ENCODE assay signal across 9 cellular contexts in genomic region chr12:47739959-47740358, GRCh38. TPM values are rescaled to one million over a fixed set of nuclear protein-coding genes. Genes with fewer than 3 reads are reported as not detected.
A peak's percentile ranks its signal among the peaks of the same experiment; 100 is the strongest.
DNase-seq lines count a peak whose midpoint lies in the region; ATAC-seq and TF ChIP-seq lines count a peak whose summit lies in the region.
"Had no signal": no experiment of that assay in that cellular context is flagged by ENCODE, and none has a peak within 500 bp of the region (broad histone marks: within the 10 kb centered on the region; RNA-seq: fewer than 3 reads in every experiment).

No MANE protein-coding gene starts in this region.

- H3K27ac ChIP-seq in brain microvascular endothelial cell, result no peak overlapping the region

- no peaks in the 10 kb centered on the region for H3K36me3 ChIP-seq in brain microvascular endothelial cell (replicated peaks)

- H3K27ac Mint-ChIP-seq in T-helper 17 cell, result peak overlapping the region; percentile 57
- H3K27ac Mint-ChIP-seq in naive B cell, result peak overlapping the region in 4 of 6 donors; percentile 16 to 90 (median 86)

- TF ChIP-seq CTCF in brain microvascular endothelial cell (IDR thresholded peaks at IDR 0.05; ENCODE audit: low read depth, low read length, missing control alignments), result no peak

- no peaks in the 10 kb centered on the region for H3K27me3 ChIP-seq in brain microvascular endothelial cell (replicated peaks)

- H3K4me1 Mint-ChIP-seq in T-helper 17 cell (peaks cover 28% of the 10 kb centered on the region), naive B cell (peaks cover 32 to 52% (median 42%) of the 10 kb centered on the region in 3 donors)

- DNase-seq in T-helper 17 cell (no peak), naive B cell (no peak), C1 segment of cervical spinal cord (lab: John Stamatoyannopoulos, UW) (no peak), brain microvascular endothelial cell (no peak), NCI-H82 treated with DMSO at 0.1 percent for 48 hours (lab: John Stamatoyannopoulos, UW; ENCODE audit: unreplicated experiment) (no peak), NCI-H2171 (lab: John Stamatoyannopoulos, UW) (no peak)
- DNase-seq: activated gamma-delta T cell had no signal

- H3K4me3 ChIP-seq in brain microvascular endothelial cell (ENCODE audit: low read depth, low read length), result no peak overlapping the region

- peak; percentile 63 for ATAC-seq in HG02798 (IDR thresholded peaks at IDR 0.05; ENCODE audit: poor library complexity, unreplicated experiment)
- no peak for ATAC-seq in T-helper 17 cell
- ATAC-seq in naive B cell (ENCODE audit: low read depth in 2 of 2), result peak; percentile 51 to 58

- H3K27me3 Mint-ChIP-seq in T-helper 17 cell (peaks cover 6% of the 10 kb centered on the region), naive B cell (no peaks in the 10 kb centered on the region)

- H3K36me3 Mint-ChIP-seq in T-helper 17 cell (ENCODE audit: low read depth) (no peaks in the 10 kb centered on the region), naive B cell (no peaks in the 10 kb centered on the region)

- no peaks in the 10 kb centered on the region for H3K9me3 Mint-ChIP-seq in naive B cell

- TF ChIP-seq POLR2A in GM18951 (IDR thresholded peaks at IDR 0.05; ENCODE audit: extremely low read depth, insufficient read depth, insufficient read length), result peak; percentile 15

- in situ Hi-C loops in GM18951 (cut with MboI; ENCODE audit: low sequenced_read_pairs, unreplicated experiment), result no loop called here
- in situ Hi-C loops in brain microvascular endothelial cell (cut with HindIII; ENCODE audit: low pct_ligation_motif_present, low sequenced_read_pairs), result no loop called here

- H3K9me3 ChIP-seq in T-helper 17 cell (ENCODE audit: control insufficient read depth, low read length, poor library complexity, severe bottlenecking), result no peaks in the 10 kb centered on the region

- H3K4me3 Mint-ChIP-seq in T-helper 17 cell (peak overlapping the region; percentile 80), naive B cell (peak overlapping the region in 7 of 8 donors; percentile 61 to 88 (median 81))

RNA-seq across cellular contexts. Expression of gene ENDOU, which starts 14.7 kb away (rescaled TPM):
- total RNA-seq in T-helper 17 cell, result under 1 TPM in 1 of 2 donors, not detected in 1; 0.12 TPM
- under 1 TPM in 1 of 6 donors, not detected in 5; 0.21 TPM for polyA plus RNA-seq in naive B cell (ENCODE audit: low read depth in 6 of 6)

RNA-seq across cellular contexts. Expression of gene RAPGEF3, which starts 18.7 kb away (rescaled TPM):
- total RNA-seq in T-helper 17 cell, result under 1 TPM; 0.27 to 0.55 TPM
- 1 to 10 TPM in 2 of 6 donors, under 1 TPM in 3, not detected in 1; 0.39 to 2.6 (median 0.52) TPM for polyA plus RNA-seq in naive B cell (ENCODE audit: low read depth in 6 of 6)

RNA-seq across cellular contexts. Expression of gene SLC48A1, which starts 33.1 kb away (rescaled TPM):
- total RNA-seq in T-helper 17 cell, result 1 to 10 TPM; 5.9 to 6.9 TPM
- 10 to 100 TPM; 12.2 to 18.3 (median 13.9) TPM for polyA plus RNA-seq in naive B cell (ENCODE audit: low read depth in 6 of 6)

RNA-seq across cellular contexts. Expression of gene RPAP3, which starts 34.1 kb away (rescaled TPM):
- total RNA-seq in T-helper 17 cell, result 10 to 100 TPM; 22.7 to 23.5 TPM
- 10 to 100 TPM; 47.8 to 69.5 (median 56.0) TPM for polyA plus RNA-seq in naive B cell (ENCODE audit: low read depth in 6 of 6)
